Comparison of ENCODE assay signal across 18 cellular contexts in the genomic region with DNA sequence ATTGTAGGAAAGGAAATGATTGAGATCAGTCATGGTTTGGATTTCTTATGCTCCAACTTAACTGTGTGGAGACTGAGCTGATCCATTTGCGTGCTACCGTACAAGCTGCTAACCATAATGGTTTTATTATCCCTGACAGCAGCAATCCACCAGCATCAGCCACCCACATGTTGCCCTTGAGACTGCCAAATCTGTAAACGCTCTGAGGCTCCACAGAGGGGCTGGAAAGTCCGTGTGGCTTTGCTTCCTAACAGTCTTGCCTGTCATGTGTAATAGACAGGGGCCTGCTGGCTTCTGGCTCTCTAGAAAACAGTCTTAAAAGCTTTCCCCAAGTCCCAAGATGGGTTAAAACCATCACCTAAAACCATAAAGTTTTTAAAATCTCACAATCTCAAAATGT. TPM values are rescaled to one million over a fixed set of nuclear protein-coding genes. Genes with fewer than 3 reads are reported as not detected.
DNase-seq lines count a peak whose midpoint lies in the region; ATAC-seq and TF ChIP-seq lines count a peak whose summit lies in the region.
"Had no signal": no experiment of that assay in that cellular context is flagged by ENCODE, and none has a peak within 500 bp of the region (broad histone marks: within the 10 kb centered on the region; RNA-seq: fewer than 3 reads in every experiment).

No MANE protein-coding gene starts in this region.

- no peak overlapping the region for H2BK120ac ChIP-seq in H9 (ENCODE audit: low read depth, low read length, poor library complexity, severe bottlenecking)

- H3K4me1 ChIP-seq in H9 (ENCODE audit: insufficient read depth, low read length) = no peaks in the 10 kb centered on the region
- H3K4me1 ChIP-seq: body of pancreas had no signal

- H3K27me3 ChIP-seq in H9 (ENCODE audit: insufficient read depth, low read length) = no peaks in the 10 kb centered on the region
- H3K27me3 ChIP-seq: body of pancreas had no signal

- no peaks in the 10 kb centered on the region for H3K79me2 ChIP-seq in H9 (ENCODE audit: insufficient read depth, low read length)

- no peak overlapping the region for H3K4me2 ChIP-seq in H9 (ENCODE audit: insufficient read depth, insufficient read length, low read length)

- no peak overlapping the region for H3K4ac ChIP-seq in H9 (ENCODE audit: low read depth, low read length)

- H3T11ph ChIP-seq in H9 (ENCODE audit: low read length) = no peak overlapping the region

- H3K23ac ChIP-seq in H9 (ENCODE audit: insufficient read length, low read depth, low read length) = no peak overlapping the region

- no peak overlapping the region for H4K91ac ChIP-seq in H9 (ENCODE audit: insufficient read length, low read depth, low read length)

- no peak overlapping the region for H2BK20ac ChIP-seq in H9 (ENCODE audit: low read depth, low read length, poor library complexity, severe bottlenecking)

- no peak overlapping the region for H2BK5ac ChIP-seq in H9 (ENCODE audit: insufficient read length, low read length)

- H2AFZ ChIP-seq in H9 (ENCODE audit: low read length) = no peak overlapping the region
- H2AFZ ChIP-seq: GM23248 had no signal

- H3K4me3 Mint-ChIP-seq in IgD-negative memory B cell (no peak overlapping the region), memory B cell (no peak overlapping the region), H9 (no peak overlapping the region)

- no peak overlapping the region for H2BK12ac ChIP-seq in H9 (ENCODE audit: insufficient read length, low read depth, low read length)

- H3K79me1 ChIP-seq in H9 (ENCODE audit: insufficient read depth, low read depth, low read length, poor library complexity, severe bottlenecking) = no peaks in the 10 kb centered on the region

- no peaks in the 10 kb centered on the region for H3K9me3 Mint-ChIP-seq in IgD-negative memory B cell
- H3K9me3 Mint-ChIP-seq in memory B cell = no peaks in the 10 kb centered on the region
- no peaks in the 10 kb centered on the region for H3K9me3 Mint-ChIP-seq in H9

- no peak overlapping the region for H3K9ac ChIP-seq in H9 (ENCODE audit: extremely low read depth, insufficient read length, low read length)
- H3K9ac ChIP-seq: GM23248 had no signal

- H3K23me2 ChIP-seq in H9 (ENCODE audit: insufficient read length, low read depth, low read length, poor library complexity, severe bottlenecking) = no peaks in the 10 kb centered on the region

- H3K27ac ChIP-seq in H9 (ENCODE audit: insufficient read length, low read depth, low read length) = no peak overlapping the region
- H3K27ac ChIP-seq: body of pancreas, GM23248, SK-N-MC, WERI-Rb-1 had no signal

- no peak overlapping the region for H3K18ac ChIP-seq in H9 (ENCODE audit: insufficient read length, low read depth, low read length)

- DNase-seq in AG08395 (ENCODE audit: low spot score) (peak; percentile 64), fibroblast of gingiva (ENCODE audit: low read depth) (peak; percentile 64), memory B cell (ENCODE audit: low spot score in 2 of 2) (no peak), H9 (no peak), HuH-7.5 (ENCODE audit: low spot score) (no peak)
- DNase-seq: activated CD8-positive, alpha-beta memory T cell treated with anti-CD3 and anti-CD28 coated beads for 24 hours; activated effector memory CD4-positive, alpha-beta T cell treated with Interleukin-2 at 50 U/mL for 16 hours; body of pancreas; effector memory CD4-positive, alpha-beta T cell; GM23248; kidney; NCI-H1048; stimulated activated CD4-positive, alpha-beta T cell treated with anti-CD3 and anti-CD28 coated beads, Interleukin-2, amount 100 ng/mL, for 24 hours; WERI-Rb-1 had no signal

- H3K27me3 Mint-ChIP-seq in IgD-negative memory B cell (no peaks in the 10 kb centered on the region), memory B cell (no peaks in the 10 kb centered on the region), H9 (ENCODE audit: low read depth) (no peaks in the 10 kb centered on the region)

- H3K9me3 ChIP-seq in H9 (ENCODE audit: control insufficient read depth, low read depth, low read length) = no peaks in the 10 kb centered on the region
- H3K9me3 ChIP-seq: body of pancreas had no signal

- no peak overlapping the region for H4K8ac ChIP-seq in H9 (replicated peaks; ENCODE audit: insufficient read length, low read depth, low read length)

- no peak overlapping the region for H2AK5ac ChIP-seq in H9 (ENCODE audit: insufficient read length, low read length)

- peaks cover 6% of the 10 kb centered on the region for H3K36me3 Mint-ChIP-seq in IgD-negative memory B cell
- peaks cover 56% of the 10 kb centered on the region for H3K36me3 Mint-ChIP-seq in memory B cell
- H3K36me3 Mint-ChIP-seq in H9 (ENCODE audit: insufficient read depth in 1 of 3, low read depth in 3 of 3) = 0 out of 7 replicates have a peak, but pooled peaks cover 0 to 5% (median 0%) of the 10 kb centered on the region in 3 experiments

- no peak for ATAC-seq in memory B cell (ENCODE audit: low read depth)
- no peak for ATAC-seq in GM21367 (IDR thresholded peaks at IDR 0.05; ENCODE audit: unreplicated experiment)
- ATAC-seq in GM21786 (IDR thresholded peaks at IDR 0.05; ENCODE audit: unreplicated experiment) = no peak
- ATAC-seq: body of pancreas had no signal

- H3K27ac Mint-ChIP-seq in IgD-negative memory B cell = peak overlapping the region in 2 of 3 donors; percentile 46 to 68
- peak overlapping the region; percentile 53 for H3K27ac Mint-ChIP-seq in memory B cell
- H3K27ac Mint-ChIP-seq in H9 = no peak overlapping the region

- no peaks in the 10 kb centered on the region for H4K20me1 ChIP-seq in H9 (ENCODE audit: control insufficient read depth, insufficient read depth, insufficient read length)

- no peak overlapping the region for H4K5ac ChIP-seq in H9 (ENCODE audit: insufficient read length, low read depth, low read length)

- WGBS in H9 (ENCODE audit: extremely low coverage, insufficient read length, low lambda C conversion rate) = no CpG with 5 or more reads among the region's 4 CpGs

- TF ChIP-seq CTCF in H9 (conservative IDR thresholded peaks at IDR 0.05) = no peak

- no peak overlapping the region for H2BK15ac ChIP-seq in H9 (ENCODE audit: low read depth, low read length)

- H3K4me1 Mint-ChIP-seq in IgD-negative memory B cell = peaks cover 0 to 9% (median 0%) of the 10 kb centered on the region in 3 donors
- peaks cover 3% of the 10 kb centered on the region for H3K4me1 Mint-ChIP-seq in memory B cell
- H3K4me1 Mint-ChIP-seq in H9 = no peaks in the 10 kb centered on the region

- H3K14ac ChIP-seq in H9 (ENCODE audit: insufficient read depth, low read length) = no peak overlapping the region

- no peak overlapping the region for H3K56ac ChIP-seq in H9 (ENCODE audit: insufficient read length, low read depth, low read length)

RNA-seq across cellular contexts. Expression of gene ATG16L2, which starts 30.1 kb away (rescaled TPM):
- polyA plus RNA-seq in IgD-negative memory B cell = 32.1 TPM
- 17.3 and 18.2 TPM in 2 replicates for total RNA-seq in H9 (2021)

RNA-seq across cellular contexts. Expression of gene STARD10, which starts 50.5 kb away (rescaled TPM):
- polyA plus RNA-seq in IgD-negative memory B cell = 33.4 TPM
- total RNA-seq in H9 (2021) = 24.4 and 24.7 TPM in 2 replicates

Comparison
In these comparisons a context has a peak if more than half of its experiments do, and no peak if none do; other contexts are left out.
1. DNase-seq: peak in AG08395 (single experiment) and fibroblast of gingiva (single experiment); none in memory B cell (0 of 2), H9 (single experiment) and HuH-7.5 (single experiment).
2. H3K27ac Mint-ChIP-seq: peak in IgD-negative memory B cell (2 of 3) and memory B cell (single experiment); none in H9 (0 of 3).